Comparison of ENCODE assay signal across 1 cellular context in the genomic region with DNA sequence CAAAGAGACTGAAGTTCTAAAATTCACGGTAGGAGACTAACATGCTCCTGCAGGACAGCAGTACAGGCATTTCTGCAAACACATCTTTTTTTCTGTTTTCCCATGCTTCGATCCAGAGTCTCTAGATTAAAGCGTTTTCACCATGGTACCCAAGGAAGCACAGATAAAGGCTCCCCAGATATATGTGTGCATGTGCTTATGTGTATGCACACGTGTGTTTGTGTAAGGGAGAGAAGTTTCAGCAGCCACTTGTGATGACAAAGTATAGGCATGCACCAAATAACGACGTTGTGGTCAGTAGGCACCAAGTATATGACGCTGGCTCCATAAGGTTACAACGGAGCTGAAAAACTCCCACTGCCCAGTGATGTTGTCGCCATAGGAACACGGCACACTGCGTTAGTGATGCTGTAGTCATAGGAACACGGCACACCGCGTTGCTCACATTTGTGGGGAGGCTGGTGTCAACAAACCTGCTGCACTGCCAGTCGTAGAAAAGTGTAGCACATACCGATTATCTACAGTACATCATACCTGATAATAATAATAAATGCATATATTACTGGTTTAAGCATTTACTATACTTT.
TF ChIP-seq lines count a peak whose summit lies in the region.

No MANE protein-coding gene starts in this region.

TF ChIP-seq in K562, 482 proteins besides CTCF, POLR2A, EP300 and RAD21 (continued from another document):
- TF ChIP-seq HNRNPLL (IDR thresholded peaks at IDR 0.05; ENCODE audit: low read depth, low read length, poor library complexity, severe bottlenecking) (peak; percentile 79), FOXM1 (IDR thresholded peaks at IDR 0.05; ENCODE audit: low read depth) (no peak), FOXM1 (CRISPR knock-in tag; IDR thresholded peaks at IDR 0.05; ENCODE audit: low read depth) (no peak), NUFIP1 (IDR thresholded peaks at IDR 0.05; ENCODE audit: partially characterized antibody) (no peak), PPARD (CRISPR knock-in tag; IDR thresholded peaks at IDR 0.05) (no peak), ZNF24 (IDR thresholded peaks at IDR 0.05) (no peak), THRAP3 (IDR thresholded peaks at IDR 0.05; ENCODE audit: borderline replicate concordance) (no peak), ZBTB17 (CRISPR knock-in tag; IDR thresholded peaks at IDR 0.05) (no peak), POLR2AphosphoS5 (IDR thresholded peaks at IDR 0.05; ENCODE audit: control insufficient read depth, insufficient read depth, low read depth, low read length) (no peak), ZNF830 (CRISPR knock-in tag; IDR thresholded peaks at IDR 0.05) (no peak), RFX1 (IDR thresholded peaks at IDR 0.05) (peak; percentile 77)
